ENCODE assay signal across 24 cellular contexts in the genomic region with DNA sequence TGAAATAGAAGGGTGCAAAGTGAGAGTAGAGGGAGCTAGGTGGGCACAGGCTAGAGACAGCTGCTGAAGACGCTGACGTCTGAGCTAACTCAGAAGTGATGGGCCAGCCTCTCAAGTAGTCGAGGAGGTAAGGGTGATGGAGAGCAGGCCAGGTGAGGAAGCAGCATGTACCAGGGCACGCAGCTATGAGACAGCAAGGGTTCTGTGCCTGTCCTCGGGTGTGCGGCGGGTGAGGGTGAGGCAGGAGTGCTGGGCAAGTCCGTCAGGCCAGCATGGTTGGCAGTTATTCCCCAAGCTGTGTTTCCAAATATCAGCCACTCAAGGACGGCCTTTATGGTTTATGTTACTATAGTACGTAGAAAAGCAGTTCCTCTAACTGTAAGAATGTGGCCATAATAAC. TPM values are rescaled to one million over a fixed set of nuclear protein-coding genes. Genes with fewer than 3 reads are reported as not detected.
DNase-seq lines count a peak whose midpoint lies in the region; ATAC-seq, FAIRE-seq and TF ChIP-seq lines count a peak whose summit lies in the region.
"Had no signal": no experiment of that assay in that cellular context is flagged by ENCODE, and none has a peak within 500 bp of the region (broad histone marks: within the 10 kb centered on the region; RNA-seq: fewer than 3 reads in every experiment).

No MANE protein-coding gene starts in this region.

- no peaks in the 10 kb centered on the region for H3K9me1 ChIP-seq in K562 (ENCODE audit: control insufficient read depth, insufficient read depth, low read length)

- no peaks in the 10 kb centered on the region for H3K9me3 Mint-ChIP-seq in nephron progenitor cell
- H3K9me3 Mint-ChIP-seq: CD4-positive, alpha-beta T cell had no signal

- BruUV-seq in Panc1 (replicated peaks; lab: Mats Ljungman, UMichigan) (TSS peak; percentile 4), K562 (replicated peaks; lab: Mats Ljungman, UMichigan) (no TSS peak)

- CTCF ChIA-PET in Panc1 (lab: Charles Lee) (no interaction called here), K562 (lab: Yijun Ruan, JAX; ENCODE audit: low intra/inter-chr PET ratio) (no interaction called here)

- H3K27me3 ChIP-seq in Panc1 (ENCODE audit: control insufficient read depth, insufficient read depth, low read length) (no peaks in the 10 kb centered on the region), K562 (ENCODE audit: control insufficient read depth in 2 of 2, insufficient read depth in 2 of 2, low read length in 2 of 2) (no peaks in the 10 kb centered on the region)
- H3K27me3 ChIP-seq: BLaER1, MG63 had no signal

- H3K4me1 ChIP-seq in Panc1 (ENCODE audit: control insufficient read depth, insufficient read depth, low read length) (no peaks in the 10 kb centered on the region), K562 (replicated peaks in 1 of 2; ENCODE audit: control insufficient read depth in 2 of 2, insufficient read depth in 2 of 2, low read length in 2 of 2) (peaks cover 0 to 6% of the 10 kb centered on the region in 2 experiments; a peak in 3 of 5 replicates)
- H3K4me1 ChIP-seq: BLaER1 had no signal

- H3K4me3 Mint-ChIP-seq in nephron progenitor cell, result no peak overlapping the region

- no peaks in the 10 kb centered on the region for H3K27me3 Mint-ChIP-seq in nephron progenitor cell (ENCODE audit: low read depth, poor library complexity)
- H3K27me3 Mint-ChIP-seq: CD4-positive, alpha-beta T cell had no signal

- H3K36me3 ChIP-seq in Panc1 (ENCODE audit: control insufficient read depth, insufficient read depth, low read length) (no peaks in the 10 kb centered on the region), K562 (ENCODE audit: control insufficient read depth, insufficient read depth, low read length) (peaks cover 84% of the 10 kb centered on the region)

- in situ Hi-C loops in Panc1 (cut with HindIII; ENCODE audit: low pct_unique_long_range_greater_than_20kb, low sequenced_read_pairs), result no loop called here
- in situ Hi-C loops in K562 (cut with MboI), result no loop called here

- no peak overlapping the region for H2AFZ ChIP-seq in K562 (ENCODE audit: low read depth, low read length)
- H2AFZ ChIP-seq: PC-9 had no signal

- 83% methylated on average over 10 of the region's 10 CpGs for WGBS in K562 (ENCODE audit: insufficient coverage, low coverage, missing lambda C conversion rate)

- TF ChIP-seq RAD21 in K562 (CRISPR knock-in tag; conservative IDR thresholded peaks at IDR 0.05 in 1 of 2, IDR thresholded peaks at IDR 0.05 in 1 of 2), result no peak

- no peaks in the 10 kb centered on the region for H4K20me1 ChIP-seq in K562 (replicated peaks; ENCODE audit: control insufficient read depth, insufficient read depth, low read length)

- peak overlapping the region; percentile 66 for H3K27ac Mint-ChIP-seq in nephron progenitor cell

- no peak overlapping the region for H3K4me2 ChIP-seq in K562 (ENCODE audit: insufficient read depth, low read length)
- H3K4me2 ChIP-seq: BLaER1, PC-9 had no signal

- FAIRE-seq in GM12891 (lab: Jason Lieb, UNC), result no peak
- no peak for FAIRE-seq in K562 (lab: Jason Lieb, UNC)
- FAIRE-seq: G401.6 had no signal

- DNase-seq in GM12891 (ENCODE audit: insufficient read length, low spot score), result no peak
- DNase-seq in Panc1 (ENCODE audit: low read depth, low spot score), result no peak
- no peak for DNase-seq in K562 (ENCODE audit: extremely low read depth in 1 of 4, low spot score in 3 of 4)
- no peak for DNase-seq in nephron progenitor cell
- DNase-seq in head of caudate nucleus, result no peak
- DNase-seq in NCI-H1048 (lab: John Stamatoyannopoulos, UW), result no peak
- DNase-seq: ACHN; Caco-2; CD4-positive, alpha-beta T cell; MG63; NCI-H1092; NCI-H1436; NCI-H2029; NCI-H2227 treated with DMSO at 0.1 percent for 48 hours; NCI-H510A; PC-9; SHP77 treated with DMSO at 0.1 percent for 48 hours had no signal

- POLR2A ChIA-PET in Panc1 (lab: Charles Lee), result no interaction called here
- POLR2A ChIA-PET in K562 (lab: Yijun Ruan, JAX), result interaction anchor here (1.1 to 2.0 kb wide), 3 partner anchors 10 to 17 kb away, joined by 3 to 13 read pairs (median 4); a partner anchor contains a TSS

- H3K36me3 Mint-ChIP-seq in nephron progenitor cell (ENCODE audit: low read depth), result peaks cover 43% of the 10 kb centered on the region

- H3K9ac ChIP-seq in K562 (ENCODE audit: insufficient read depth in 1 of 2, low read depth in 2 of 2, low read length in 2 of 2), result 0 out of 4 replicates have a peak overlapping the region, but pooled peaks of 1 of the 2 experiments have one; percentile 31
- H3K9ac ChIP-seq: BLaER1 had no signal

- ATAC-seq in Panc1, result no peak
- peak; percentile 16; the same call in 1 of the 3 replicates for ATAC-seq in K562
- ATAC-seq in HG03108 (IDR thresholded peaks at IDR 0.05; ENCODE audit: unreplicated experiment), result no peak

- TF ChIP-seq POLR2A in GM12891 (IDR thresholded peaks at IDR 0.05; ENCODE audit: low read depth, low read length), result no peak
- TF ChIP-seq POLR2A in K562 (conservative IDR thresholded peaks at IDR 0.05), result 0 out of 2 replicates have a peak, but pooled peaks have one; percentile 33

- H3K79me2 ChIP-seq in K562 (ENCODE audit: control insufficient read depth, insufficient read depth, low read length), result peaks cover 42% of the 10 kb centered on the region

- H3K9me3 ChIP-seq in Panc1 (ENCODE audit: control insufficient read depth, insufficient read depth, low read depth, low read length) (no peaks in the 10 kb centered on the region), K562 (replicated peaks; ENCODE audit: control insufficient read depth, insufficient read depth, low read depth, low read length) (no peaks in the 10 kb centered on the region)
- H3K9me3 ChIP-seq: BLaER1, Caco-2, HAP-1, MG63 had no signal

- peaks cover 4% of the 10 kb centered on the region for H3K4me1 Mint-ChIP-seq in nephron progenitor cell

- intact Hi-C loops in Panc1 (cut with micrococcal nuclease; ENCODE audit: unreplicated experiment), result no loop called here
- intact Hi-C loops in K562 (cut with micrococcal nuclease), result no loop called here
- intact Hi-C loops in head of caudate nucleus (cut with DNase I), result no loop called here

- TF ChIP-seq CTCF in Panc1 (IDR thresholded peaks at IDR 0.05), result no peak
- TF ChIP-seq CTCF in K562 (IDR thresholded peaks at IDR 0.05 in 2 of 3, conservative IDR thresholded peaks at IDR 0.05 in 1 of 3; ENCODE audit: insufficient read depth in 2 of 3, low read depth in 1 of 3, low read length in 3 of 3), result no peak
- TF ChIP-seq CTCF in nephron progenitor cell (IDR thresholded peaks at IDR 0.05), result no peak

- no peak for TF ChIP-seq EP300 in K562 (IDR thresholded peaks at IDR 0.05; ENCODE audit: low read length)

- no peak overlapping the region for H3K27ac ChIP-seq in Panc1 (ENCODE audit: low read length)
- H3K27ac ChIP-seq in K562 (ENCODE audit: extremely low read depth, low read depth, low read length), result no peak overlapping the region; the same call in 2 of the 3 replicates
- H3K27ac ChIP-seq: BLaER1, PC-9, RWPE1, SK-N-MC had no signal

- H3K4me3 ChIP-seq in Panc1 (ENCODE audit: low read depth in 2 of 2, low read length in 2 of 2), result no peak overlapping the region
- no peak overlapping the region for H3K4me3 ChIP-seq in K562
- H3K4me3 ChIP-seq: BLaER1, HAP-1, MG63, PC-9, SK-N-MC had no signal

RNA-seq across cellular contexts. Expression of a gene that starts 6.2 kb away (rescaled TPM):
- 21.7 TPM for polyA plus RNA-seq in GM12891 (2012; ENCODE audit: low read depth, missing spikeins)
- total RNA-seq in Panc1 (2021; ENCODE audit: unreplicated experiment) (40.8 TPM), K562 (2014; rRNA removed) (37.0 and 39.0 TPM in 2 replicates), K562 (2014; rRNA removed; fragmentation: Illumina TruSeq; extraction: Trizol) (16.9 and 21.1 TPM in 2 replicates), K562 (2015; rRNA removed; fragmentation: Illumina TruSeq; extraction: Trizol) (19.2 and 20.3 TPM in 2 replicates), K562 (2021) (53.6 and 54.8 TPM in 2 replicates)
- polyA plus RNA-seq in Panc1 (2012; ENCODE audit: insufficient read length), result 56.8 TPM
- 123 and 227 TPM in 2 replicates for total RNA-seq in K562 (2011; cell fraction: chromatin; rRNA removed; ENCODE audit: low replicate concordance)
- 112 and 125 TPM in 2 replicates for total RNA-seq in K562 (2011; cell fraction: nucleolus; rRNA removed)
- total RNA-seq in K562 (2011; cell fraction: nucleoplasm; rRNA removed), result 135 and 197 TPM in 2 replicates
- polyA plus RNA-seq in K562 (2011; rRNA removed) (54.3 and 57.0 TPM in 2 replicates), K562 (2014; fragmentation: Illumina TruSeq; extraction: Trizol) (28.3 and 36.1 TPM in 2 replicates), K562 (2014; fragmentation: Nextera tagmentation; extraction: Ambion mirVana) (1 to 10 TPM; 2.6 to 4.4 TPM), K562 (2014; rRNA removed) (44.3 and 45.0 TPM in 2 replicates)
- 52.6 and 79.7 TPM in 2 replicates for polyA plus RNA-seq in K562 (2011; cell fraction: cytosol; rRNA removed)
- polyA plus RNA-seq in K562 (2011; cell fraction: nucleus; rRNA removed), result 95.5 and 159 TPM in 2 replicates
- polyA plus RNA-seq in K562 (2012), result 47.6 and 49.2 TPM in 2 replicates
- 39.4 and 55.6 TPM in 2 replicates for polyA minus RNA-seq in K562 (2011; rRNA and poly(A)+ RNA removed)
- 23.1 and 24.5 TPM in 2 replicates for polyA minus RNA-seq in K562 (2011; cell fraction: cytosol; rRNA and poly(A)+ RNA removed)
- polyA minus RNA-seq in K562 (2011; cell fraction: nucleus; rRNA and poly(A)+ RNA removed), result 43.0 and 45.6 TPM in 2 replicates

RNA-seq across cellular contexts. Expression of a gene that starts 16.7 kb away (rescaled TPM):
- 273 TPM for polyA plus RNA-seq in GM12891 (2012; ENCODE audit: low read depth, missing spikeins)
- total RNA-seq in Panc1 (2021; ENCODE audit: unreplicated experiment), result 239 TPM
- polyA plus RNA-seq in Panc1 (2012; ENCODE audit: insufficient read length), result 318 TPM
- 43.3 and 92.9 TPM in 2 replicates for total RNA-seq in K562 (2011; cell fraction: chromatin; rRNA removed; ENCODE audit: low replicate concordance)
- 96.6 and 97.4 TPM in 2 replicates for total RNA-seq in K562 (2011; cell fraction: nucleolus; rRNA removed)
- 76.8 and 91.9 TPM in 2 replicates for total RNA-seq in K562 (2011; cell fraction: nucleoplasm; rRNA removed)
- total RNA-seq in K562 (2014; rRNA removed), result 559 and 622 TPM in 2 replicates
- 128 and 144 TPM in 2 replicates for total RNA-seq in K562 (2014; rRNA removed; fragmentation: Illumina TruSeq; extraction: Trizol)
- total RNA-seq in K562 (2015; rRNA removed; fragmentation: Illumina TruSeq; extraction: Trizol), result 255 and 258 TPM in 2 replicates
- total RNA-seq in K562 (2021), result 304 and 309 TPM in 2 replicates
- polyA plus RNA-seq in K562 (2011; rRNA removed), result 140 and 146 TPM in 2 replicates
- 191 and 212 TPM in 2 replicates for polyA plus RNA-seq in K562 (2011; cell fraction: cytosol; rRNA removed)
- 106 and 110 TPM in 2 replicates for polyA plus RNA-seq in K562 (2011; cell fraction: nucleus; rRNA removed)
- 178 and 294 TPM in 2 replicates for polyA plus RNA-seq in K562 (2012)
- 143 and 312 TPM in 2 replicates for polyA plus RNA-seq in K562 (2014; fragmentation: Illumina TruSeq; extraction: Trizol)
- polyA plus RNA-seq in K562 (2014; fragmentation: Nextera tagmentation; extraction: Ambion mirVana), result 100 to 1,000 TPM in 1 of 2 experiments, 10 to 100 TPM in 1; 52.8 to 124 TPM
- 302 and 369 TPM in 2 replicates for polyA plus RNA-seq in K562 (2014; rRNA removed)
- 66.3 and 75.7 TPM in 2 replicates for polyA minus RNA-seq in K562 (2011; rRNA and poly(A)+ RNA removed)
- polyA minus RNA-seq in K562 (2011; cell fraction: cytosol; rRNA and poly(A)+ RNA removed), result 79.6 and 136 TPM in 2 replicates
- polyA minus RNA-seq in K562 (2011; cell fraction: nucleus; rRNA and poly(A)+ RNA removed), result 44.0 and 63.9 TPM in 2 replicates

RNA-seq across cellular contexts. Expression of a gene that starts 23.7 kb away (rescaled TPM):
- polyA plus RNA-seq in GM12891 (2012; ENCODE audit: low read depth, missing spikeins), result 3.8 TPM
- total RNA-seq in Panc1 (2021; ENCODE audit: unreplicated experiment), result 2.3 TPM
- 1.7 TPM for polyA plus RNA-seq in Panc1 (2012; ENCODE audit: insufficient read length)
- 7.7 and 21.3 TPM in 2 replicates for total RNA-seq in K562 (2011; cell fraction: chromatin; rRNA removed; ENCODE audit: low replicate concordance)
- 14.7 and 14.9 TPM in 2 replicates for total RNA-seq in K562 (2011; cell fraction: nucleolus; rRNA removed)
- total RNA-seq in K562 (2011; cell fraction: nucleoplasm; rRNA removed), result 10.3 and 11.8 TPM in 2 replicates
- 6.4 and 7.1 TPM in 2 replicates for total RNA-seq in K562 (2014; rRNA removed)
- 0.73 and 1.2 TPM in 2 replicates for total RNA-seq in K562 (2014; rRNA removed; fragmentation: Illumina TruSeq; extraction: Trizol)
- total RNA-seq in K562 (2015; rRNA removed; fragmentation: Illumina TruSeq; extraction: Trizol), result 2.4 TPM in 2 replicates
- total RNA-seq in K562 (2021), result 6.6 and 7.0 TPM in 2 replicates
- polyA plus RNA-seq in K562 (2011; rRNA removed), result 3.4 and 3.5 TPM in 2 replicates
- 3.6 and 8.3 TPM in 2 replicates for polyA plus RNA-seq in K562 (2011; cell fraction: cytosol; rRNA removed)
- polyA plus RNA-seq in K562 (2011; cell fraction: nucleus; rRNA removed), result 7.7 and 13.0 TPM in 2 replicates
- 3.4 and 4.5 TPM in 2 replicates for polyA plus RNA-seq in K562 (2012)
- 1.8 and 3.2 TPM in 2 replicates for polyA plus RNA-seq in K562 (2014; fragmentation: Illumina TruSeq; extraction: Trizol)
- under 1 TPM; 0.06 to 0.10 TPM for polyA plus RNA-seq in K562 (2014; fragmentation: Nextera tagmentation; extraction: Ambion mirVana)
- 4.0 and 4.7 TPM in 2 replicates for polyA plus RNA-seq in K562 (2014; rRNA removed)
- polyA minus RNA-seq in K562 (2011; rRNA and poly(A)+ RNA removed), result 1.9 and 3.2 TPM in 2 replicates
- 4.7 and 5.6 TPM in 2 replicates for polyA minus RNA-seq in K562 (2011; cell fraction: cytosol; rRNA and poly(A)+ RNA removed)
- 7.0 and 7.4 TPM in 2 replicates for polyA minus RNA-seq in K562 (2011; cell fraction: nucleus; rRNA and poly(A)+ RNA removed)

RNA-seq across cellular contexts. Expression of a gene that starts 50.2 kb away (rescaled TPM):
- polyA plus RNA-seq in GM12891 (2012; ENCODE audit: low read depth, missing spikeins), result 0.03 TPM
- total RNA-seq in Panc1 (2021; ENCODE audit: unreplicated experiment), result not detected
- not detected for polyA plus RNA-seq in Panc1 (2012; ENCODE audit: insufficient read length)
- 0.14 TPM in 1 of 2 replicates, not detected in the other for total RNA-seq in K562 (2011; cell fraction: chromatin; rRNA removed; ENCODE audit: low replicate concordance)
- not detected in 2 replicates for total RNA-seq in K562 (2011; cell fraction: nucleolus; rRNA removed)
- total RNA-seq in K562 (2011; cell fraction: nucleoplasm; rRNA removed), result not detected in 2 replicates
- total RNA-seq in K562 (2014; rRNA removed), result not detected in 2 replicates
- 0.04 TPM in 1 of 2 replicates, not detected in the other for total RNA-seq in K562 (2014; rRNA removed; fragmentation: Illumina TruSeq; extraction: Trizol)
- not detected in 2 replicates for total RNA-seq in K562 (2015; rRNA removed; fragmentation: Illumina TruSeq; extraction: Trizol)
- total RNA-seq in K562 (2021), result not detected in 2 replicates
- 0.03 TPM in 1 of 2 replicates, not detected in the other for polyA plus RNA-seq in K562 (2011; rRNA removed)
- polyA plus RNA-seq in K562 (2011; cell fraction: cytosol; rRNA removed), result not detected in 2 replicates
- not detected in 2 replicates for polyA plus RNA-seq in K562 (2011; cell fraction: nucleus; rRNA removed)
- not detected in 2 replicates for polyA plus RNA-seq in K562 (2012)
- not detected in 2 replicates for polyA plus RNA-seq in K562 (2014; fragmentation: Illumina TruSeq; extraction: Trizol)
- not detected for polyA plus RNA-seq in K562 (2014; fragmentation: Nextera tagmentation; extraction: Ambion mirVana)
- not detected in 2 replicates for polyA plus RNA-seq in K562 (2014; rRNA removed)
- polyA minus RNA-seq in K562 (2011; rRNA and poly(A)+ RNA removed), result 0.06 TPM in 1 of 2 replicates, not detected in the other
- polyA minus RNA-seq in K562 (2011; cell fraction: cytosol; rRNA and poly(A)+ RNA removed), result not detected in 2 replicates
- polyA minus RNA-seq in K562 (2011; cell fraction: nucleus; rRNA and poly(A)+ RNA removed), result not detected in 2 replicates
- total RNA-seq: Caco-2; CD4-positive, alpha-beta T cell; LHCN-M2; PC-9 had no signal
